ENCODE assay signal across 16 cellular contexts in genomic region chr5:78600656-78601452, GRCh38. TPM values are rescaled to one million over a fixed set of nuclear protein-coding genes. Genes with fewer than 3 reads are reported as not detected.
A peak's percentile ranks its signal among the peaks of the same experiment; 100 is the strongest.
DNase-seq lines count a peak whose midpoint lies in the region; ATAC-seq, FAIRE-seq and TF ChIP-seq lines count a peak whose summit lies in the region.
"Had no signal": no experiment of that assay in that cellular context is flagged by ENCODE, and none has a peak within 500 bp of the region (broad histone marks: within the 10 kb centered on the region; RNA-seq: fewer than 3 reads in every experiment).

No MANE protein-coding gene starts in this region.

- DNase-seq in astrocyte (ENCODE audit: low read depth) = peak; percentile 84
- peak; percentile 96 for DNase-seq in left kidney (ENCODE audit: low read depth, low spot score)
- DNase-seq in activated T-cell treated with anti-CD3 and anti-CD28 coated beads, Interleukin-2, amount 50 U/mL, for 4 hours = no peak
- DNase-seq in SK-N-DZ (ENCODE audit: low spot score) = no peak
- DNase-seq in activated CD8-positive, alpha-beta memory T cell treated with anti-CD3 and anti-CD28 coated beads, Interleukin-2, amount 50 U/mL, for 48 hours = no peak
- no peak for DNase-seq in GM13976 (ENCODE audit: low spot score)
- DNase-seq: effector CD4-positive, alpha-beta T cell; H7; hippocampal formation; NCI-H1092 treated with DMSO at 0.1 percent for 48 hours; NCI-H526 treated with DMSO at 0.1 percent for 48 hours; right cardiac atrium; thyroid gland had no signal

- FAIRE-seq in astrocyte (lab: Jason Lieb, UNC) = peak; percentile 17
- FAIRE-seq: GM19239 had no signal

- H3K4me3 ChIP-seq in HEK293 (ENCODE audit: low read depth, low read length) (no peak overlapping the region), astrocyte (ENCODE audit: insufficient read depth, low read depth, low read length) (no peak overlapping the region), stomach smooth muscle (ENCODE audit: low read length in 2 of 2) (no peak overlapping the region)
- H3K4me3 ChIP-seq: thyroid gland had no signal

- in situ Hi-C loops in GM13976 (cut with MboI; ENCODE audit: low sequenced_read_pairs, unreplicated experiment) = no loop called here

- no peaks in the 10 kb centered on the region for H4K20me1 ChIP-seq in astrocyte (ENCODE audit: insufficient read depth, low read length)

- no peaks in the 10 kb centered on the region for H3K9me3 Mint-ChIP-seq in astrocyte (ENCODE audit: unreplicated experiment)
- no peaks in the 10 kb centered on the region for H3K9me3 Mint-ChIP-seq in activated T-cell treated with anti-CD3 and anti-CD28 coated beads, Interleukin-2, amount 50 U/mL, for 4 hours

- peak overlapping the region; percentile 89 for H3K27ac Mint-ChIP-seq in astrocyte (ENCODE audit: unreplicated experiment)

- H3K4me3 Mint-ChIP-seq in astrocyte (ENCODE audit: unreplicated experiment) = peak overlapping the region; percentile 12
- H3K4me3 Mint-ChIP-seq in activated T-cell treated with anti-CD3 and anti-CD28 coated beads, Interleukin-2, amount 50 U/mL, for 4 hours = no peak overlapping the region

- peaks cover 57% of the 10 kb centered on the region for H3K4me1 Mint-ChIP-seq in astrocyte (ENCODE audit: low read depth, unreplicated experiment)
- H3K4me1 Mint-ChIP-seq in activated T-cell treated with anti-CD3 and anti-CD28 coated beads, Interleukin-2, amount 50 U/mL, for 4 hours (ENCODE audit: low read depth) = no peaks in the 10 kb centered on the region

- H3K9ac ChIP-seq in astrocyte (ENCODE audit: low read length) (peak overlapping the region; percentile 60), stomach smooth muscle (ENCODE audit: low read length in 2 of 2) (no peak overlapping the region)

- H3K36me3 ChIP-seq in HEK293 (ENCODE audit: control insufficient read depth in 2 of 2, insufficient read depth in 1 of 2, low read length in 2 of 2) (no peaks in the 10 kb centered on the region), astrocyte (ENCODE audit: insufficient read depth, low read length) (no peaks in the 10 kb centered on the region), stomach smooth muscle (ENCODE audit: control insufficient read depth in 2 of 2, insufficient read depth in 2 of 2, low read length in 2 of 2) (no peaks in the 10 kb centered on the region)
- H3K36me3 ChIP-seq: thyroid gland had no signal

- peaks cover 34% of the 10 kb centered on the region for H3K79me2 ChIP-seq in astrocyte (ENCODE audit: insufficient read depth, low read length)

- no peak overlapping the region for H3K27ac ChIP-seq in HEK293 (ENCODE audit: extremely low read depth, low read depth, low read length)
- H3K27ac ChIP-seq in astrocyte (ENCODE audit: low read depth, low read length) = peak overlapping the region; percentile 71
- peak overlapping the region; percentile 79 for H3K27ac ChIP-seq in stomach smooth muscle (ENCODE audit: low read length)
- H3K27ac ChIP-seq: thyroid gland had no signal

- H2AFZ ChIP-seq in astrocyte (ENCODE audit: low read depth, low read length) = no peak overlapping the region

- peaks cover 20% of the 10 kb centered on the region for H3K4me1 ChIP-seq in HEK293 (ENCODE audit: control insufficient read depth, insufficient read depth, low read length)
- H3K4me1 ChIP-seq in astrocyte (ENCODE audit: insufficient read depth, low read length) = peaks cover 46% of the 10 kb centered on the region
- H3K4me1 ChIP-seq in stomach smooth muscle (ENCODE audit: control insufficient read depth, insufficient read depth, low read length) = peaks cover 19% of the 10 kb centered on the region

- no peak for ATAC-seq in activated T-cell treated with anti-CD3 and anti-CD28 coated beads, Interleukin-2, amount 50 U/mL, for 4 hours

- H3K27me3 ChIP-seq in astrocyte (ENCODE audit: insufficient read depth, low read length) (no peaks in the 10 kb centered on the region), stomach smooth muscle (ENCODE audit: control insufficient read depth in 1 of 2, insufficient read depth in 2 of 2, low read length in 2 of 2) (no peaks in the 10 kb centered on the region)
- H3K27me3 ChIP-seq: thyroid gland had no signal

- peak overlapping the region; percentile 1 for H3K4me2 ChIP-seq in astrocyte (ENCODE audit: low read length)

- POLR2A ChIA-PET in HEK293 (lab: Yijun Ruan, JAX) = no interaction called here

- TF ChIP-seq CTCF in HEK293 (tag by site-specific recombination; IDR thresholded peaks at IDR 0.05) = no peak
- TF ChIP-seq CTCF in astrocyte (IDR thresholded peaks at IDR 0.05; ENCODE audit: insufficient read depth, low read depth, low read length) = no peak
- no peak for TF ChIP-seq CTCF in GM13976 (IDR thresholded peaks at IDR 0.05; ENCODE audit: borderline replicate concordance, control extremely low read depth, extremely low read depth, insufficient read depth, missing control alignments)

- CTCF ChIA-PET in HEK293 (lab: Yijun Ruan, JAX) = interaction anchor here (0.6 to 1.4 kb wide), 6 partner anchors 12 to 291 kb away, joined by 3 to 4 read pairs (median 3); no protein-coding TSS in a partner anchor

- no peaks in the 10 kb centered on the region for H3K27me3 Mint-ChIP-seq in astrocyte (ENCODE audit: low read depth, unreplicated experiment)
- H3K27me3 Mint-ChIP-seq in activated T-cell treated with anti-CD3 and anti-CD28 coated beads, Interleukin-2, amount 50 U/mL, for 4 hours (ENCODE audit: low read depth) = peaks cover 9% of the 10 kb centered on the region

- H3K36me3 Mint-ChIP-seq in astrocyte (ENCODE audit: low read depth, unreplicated experiment) = no peaks in the 10 kb centered on the region
- no peaks in the 10 kb centered on the region for H3K36me3 Mint-ChIP-seq in activated T-cell treated with anti-CD3 and anti-CD28 coated beads, Interleukin-2, amount 50 U/mL, for 4 hours (ENCODE audit: insufficient read depth)

- H3K9me3 ChIP-seq in HEK293 (ENCODE audit: control insufficient read depth, insufficient read depth, low read depth, low read length) (no peaks in the 10 kb centered on the region), astrocyte (ENCODE audit: insufficient read depth, low read depth, low read length) (no peaks in the 10 kb centered on the region), stomach smooth muscle (ENCODE audit: control insufficient read depth in 2 of 2, low read length in 2 of 2) (peaks cover 0 to 3% of the 10 kb centered on the region in 2 donors)
- H3K9me3 ChIP-seq: thyroid gland had no signal

TF ChIP-seq in HEK293, 187 proteins besides CTCF, POLR2A, EP300 and RAD21 (continues in another document):
- TF ChIP-seq ZNF10 (tag by site-specific recombination; IDR thresholded peaks at IDR 0.05) (no peak), ZNF560 (tag by site-specific recombination; IDR thresholded peaks at IDR 0.05; ENCODE audit: borderline replicate concordance) (no peak), ZNF658 (tag by site-specific recombination; IDR thresholded peaks at IDR 0.05) (no peak), ZXDB (tag by site-specific recombination; IDR thresholded peaks at IDR 0.05) (0 out of 2 replicates have a peak, but pooled peaks have one; percentile 29), IKZF3 (tag by site-specific recombination; IDR thresholded peaks at IDR 0.05) (no peak), ZNF843 (tag by site-specific recombination; IDR thresholded peaks at IDR 0.05) (peak; percentile 50; the same call in 1 of the 2 replicates), ZSCAN4 (tag by site-specific recombination; IDR thresholded peaks at IDR 0.05) (no peak), WT1 (tag by site-specific recombination; IDR thresholded peaks at IDR 0.05) (peak; percentile 63), OVOL3 (tag by site-specific recombination; IDR thresholded peaks at IDR 0.05) (0 out of 2 replicates have a peak, but pooled peaks have one; percentile 34), OSR2 (tag by site-specific recombination; IDR thresholded peaks at IDR 0.05) (0 out of 2 replicates have a peak, but pooled peaks have one; percentile 33)
- TF ChIP-seq, protein P1, sequence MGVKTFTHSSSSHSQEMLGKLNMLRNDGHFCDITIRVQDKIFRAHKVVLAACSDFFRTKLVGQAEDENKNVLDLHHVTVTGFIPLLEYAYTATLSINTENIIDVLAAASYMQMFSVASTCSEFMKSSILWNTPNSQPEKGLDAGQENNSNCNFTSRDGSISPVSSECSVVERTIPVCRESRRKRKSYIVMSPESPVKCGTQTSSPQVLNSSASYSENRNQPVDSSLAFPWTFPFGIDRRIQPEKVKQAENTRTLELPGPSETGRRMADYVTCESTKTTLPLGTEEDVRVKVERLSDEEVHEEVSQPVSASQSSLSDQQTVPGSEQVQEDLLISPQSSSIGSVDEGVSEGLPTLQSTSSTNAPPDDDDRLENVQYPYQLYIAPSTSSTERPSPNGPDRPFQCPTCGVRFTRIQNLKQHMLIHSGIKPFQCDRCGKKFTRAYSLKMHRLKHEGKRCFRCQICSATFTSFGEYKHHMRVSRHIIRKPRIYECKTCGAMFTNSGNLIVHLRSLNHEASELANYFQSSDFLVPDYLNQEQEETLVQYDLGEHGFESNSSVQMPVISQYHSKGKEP (tag by site-specific recombination; IDR thresholded peaks at IDR 0.05) = no peak
- TF ChIP-seq, protein P2, sequence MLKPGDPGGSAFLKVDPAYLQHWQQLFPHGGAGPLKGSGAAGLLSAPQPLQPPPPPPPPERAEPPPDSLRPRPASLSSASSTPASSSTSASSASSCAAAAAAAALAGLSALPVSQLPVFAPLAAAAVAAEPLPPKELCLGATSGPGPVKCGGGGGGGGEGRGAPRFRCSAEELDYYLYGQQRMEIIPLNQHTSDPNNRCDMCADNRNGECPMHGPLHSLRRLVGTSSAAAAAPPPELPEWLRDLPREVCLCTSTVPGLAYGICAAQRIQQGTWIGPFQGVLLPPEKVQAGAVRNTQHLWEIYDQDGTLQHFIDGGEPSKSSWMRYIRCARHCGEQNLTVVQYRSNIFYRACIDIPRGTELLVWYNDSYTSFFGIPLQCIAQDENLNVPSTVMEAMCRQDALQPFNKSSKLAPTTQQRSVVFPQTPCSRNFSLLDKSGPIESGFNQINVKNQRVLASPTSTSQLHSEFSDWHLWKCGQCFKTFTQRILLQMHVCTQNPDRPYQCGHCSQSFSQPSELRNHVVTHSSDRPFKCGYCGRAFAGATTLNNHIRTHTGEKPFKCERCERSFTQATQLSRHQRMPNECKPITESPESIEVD (tag by site-specific recombination; IDR thresholded peaks at IDR 0.05) = peak; percentile 95

RNA-seq across cellular contexts. Expression of gene LHFPL2, which starts 47.7 kb away (rescaled TPM):
- total RNA-seq in astrocyte = 17.0 and 19.8 TPM in 2 replicates
- under 1 TPM; 0.22 to 0.69 (median 0.23) TPM for total RNA-seq in activated T-cell treated with anti-CD3 and anti-CD28 coated beads, Interleukin-2, amount 50 U/mL, for 4 hours
- polyA plus RNA-seq in SK-N-DZ (2014; cell fraction: cytosol; rRNA removed) = 9.7 and 11.0 TPM in 2 replicates
- polyA plus RNA-seq in SK-N-DZ (2014; cell fraction: nucleus; rRNA removed) = 9.2 and 9.8 TPM in 2 replicates

Comparison
In these comparisons a context has a peak if more than half of its experiments do, and no peak if none do; other contexts are left out.
1. DNase-seq: peak in astrocyte (single experiment) and left kidney (single experiment); none in activated T-cell treated with anti-CD3 and anti-CD28 coated beads, Interleukin-2, amount 50 U/mL, for 4 hours (single experiment), SK-N-DZ (single experiment), activated CD8-positive, alpha-beta memory T cell treated with anti-CD3 and anti-CD28 coated beads, Interleukin-2, amount 50 U/mL, for 48 hours (single experiment) and GM13976 (single experiment).
2. RNA of gene LHFPL2, which starts 47.7 kb away (total RNA-seq): 17.0 to 19.8 TPM in astrocyte; 0.22 to 0.69 TPM in activated T-cell treated with anti-CD3 and anti-CD28 coated beads, Interleukin-2, amount 50 U/mL, for 4 hours; every median in the first group is over 10 times any median in the second.